In genomic region chr16:3846595-3847091, GRCh38 we compare ENCODE assay signal across 1 cellular context.
A peak's percentile ranks its signal among the peaks of the same experiment; 100 is the strongest.
TF ChIP-seq lines count a peak whose summit lies in the region.

No MANE protein-coding gene starts in this region.

TF ChIP-seq in K562, 482 proteins besides CTCF, POLR2A, EP300 and RAD21 (continued from another document and continues in another):
- TF ChIP-seq MBD1 (CRISPR knock-in tag; IDR thresholded peaks at IDR 0.05) (no peak), ADNP (tag; IDR thresholded peaks at IDR 0.05) (peak; percentile 94), PRDM10 (IDR thresholded peaks at IDR 0.05; ENCODE audit: partially characterized antibody) (peak; percentile 32), HMBOX1 (IDR thresholded peaks at IDR 0.05) (peak; percentile 22; the same call in 1 of the 2 replicates), SMAD4 (CRISPR knock-in tag; conservative IDR thresholded peaks at IDR 0.05) (peak; percentile 80), KLF6 (CRISPR knock-in tag; IDR thresholded peaks at IDR 0.05; ENCODE audit: borderline replicate concordance) (no peak), NCOA1 (IDR thresholded peaks at IDR 0.05; ENCODE audit: low read depth) (peak; percentile 77; the same call in 1 of the 2 replicates), DIDO1 (tag; IDR thresholded peaks at IDR 0.05; ENCODE audit: low read depth) (no peak), DPF2 (IDR thresholded peaks at IDR 0.05) (peak; percentile 99), TEAD2 (tag; IDR thresholded peaks at IDR 0.05) (peak; percentile 67; the same call in 1 of the 2 replicates), MYC (IDR thresholded peaks at IDR 0.05; ENCODE audit: low read depth, low read length) (0 out of 2 replicates have a peak, but pooled peaks have one; percentile 21), MYC (CRISPR knock-in tag; IDR thresholded peaks at IDR 0.05; ENCODE audit: borderline replicate concordance, low read depth) (no peak), HDAC6 (IDR thresholded peaks at IDR 0.05; ENCODE audit: low read depth, low read length) (no peak), GATA2 (CRISPR knock-in tag; IDR thresholded peaks at IDR 0.05) (peak; percentile 84), ZNF655 (CRISPR knock-in tag; IDR thresholded peaks at IDR 0.05) (no peak), DMBX1 (CRISPR knock-in tag; IDR thresholded peaks at IDR 0.05; ENCODE audit: borderline replicate concordance) (no peak), FOXM1 (IDR thresholded peaks at IDR 0.05; ENCODE audit: low read depth) (peak; percentile 74), FOXM1 (CRISPR knock-in tag; IDR thresholded peaks at IDR 0.05; ENCODE audit: low read depth) (no peak), SMARCA4 (IDR thresholded peaks at IDR 0.05) (peak; percentile 98), HDAC2 (IDR thresholded peaks at IDR 0.05) (peak; percentile 80; the same call in 1 of the 2 replicates), EZH2 (IDR thresholded peaks at IDR 0.05; ENCODE audit: borderline replicate concordance, low read depth, low read length) (no peak), ZNF23 (CRISPR knock-in tag; IDR thresholded peaks at IDR 0.05) (peak; percentile 59; the same call in 1 of the 2 replicates), MAFF (IDR thresholded peaks at IDR 0.05; ENCODE audit: low read length) (peak; percentile 80; the same call in 1 of the 2 replicates), OTX1 (CRISPR knock-in tag; IDR thresholded peaks at IDR 0.05) (no peak), TOE1 (IDR thresholded peaks at IDR 0.05; ENCODE audit: borderline replicate concordance) (no peak), TOE1 (CRISPR knock-in tag; IDR thresholded peaks at IDR 0.05; ENCODE audit: borderline replicate concordance, low read depth) (no peak), PKNOX1 (IDR thresholded peaks at IDR 0.05) (peak; percentile 97), ZNF175 (CRISPR knock-in tag; IDR thresholded peaks at IDR 0.05; ENCODE audit: low read depth) (no peak), VEZF1 (CRISPR knock-in tag; IDR thresholded peaks at IDR 0.05) (peak; percentile 81), RCOR1 (IDR thresholded peaks at IDR 0.05; ENCODE audit: borderline replicate concordance in 1 of 2, low read depth in 2 of 2, low read length in 2 of 2) (peak in 1 of 2 experiments; percentile 91; a peak in 2 of 4 replicates), PCBP2 (IDR thresholded peaks at IDR 0.05; ENCODE audit: low read depth, low read length, poor library complexity, severe bottlenecking) (no peak), E2F4 (CRISPR knock-in tag; IDR thresholded peaks at IDR 0.05; ENCODE audit: low read depth) (no peak), ZNF696 (CRISPR knock-in tag; conservative IDR thresholded peaks at IDR 0.05) (no peak), MAZ (CRISPR knock-in tag; conservative IDR thresholded peaks at IDR 0.05 in 1 of 2, IDR thresholded peaks at IDR 0.05 in 1 of 2) (peak; percentile 16 to 64; a peak in 3 of 4 replicates), EGR1 (conservative IDR thresholded peaks at IDR 0.05) (peak; percentile 70), BRD4 (IDR thresholded peaks at IDR 0.05) (peak; percentile 66; the same call in 1 of the 2 replicates), ARNT (IDR thresholded peaks at IDR 0.05) (peak; percentile 49 to 84; a peak in 2 of 4 replicates), ZNF785 (CRISPR knock-in tag; IDR thresholded peaks at IDR 0.05) (no peak), ZNF24 (IDR thresholded peaks at IDR 0.05) (0 out of 2 replicates have a peak, but pooled peaks have one; percentile 34), PRPF4 (IDR thresholded peaks at IDR 0.05; ENCODE audit: insufficient read depth, low read depth, low read length, poor library complexity, severe bottlenecking) (no peak), NEUROD1 (IDR thresholded peaks at IDR 0.05; ENCODE audit: borderline replicate concordance, low read depth, low read length, partially characterized antibody) (peak; percentile 65), CREM (IDR thresholded peaks at IDR 0.05; ENCODE audit: low read depth) (peak; percentile 89), HNRNPLL (IDR thresholded peaks at IDR 0.05; ENCODE audit: low read depth, low read length, poor library complexity, severe bottlenecking) (no peak), ARID3A (IDR thresholded peaks at IDR 0.05; ENCODE audit: borderline replicate concordance, low read depth, low read length) (peak; percentile 99), HMG20A (CRISPR knock-in tag; conservative IDR thresholded peaks at IDR 0.05) (no peak), CHAMP1 (IDR thresholded peaks at IDR 0.05) (peak; percentile 74; the same call in 1 of the 2 replicates), ZNF316 (IDR thresholded peaks at IDR 0.05) (peak; percentile 88), SRF (CRISPR knock-in tag; IDR thresholded peaks at IDR 0.05) (no peak), HNRNPL (IDR thresholded peaks at IDR 0.05; ENCODE audit: low read depth, low read length) (no peak), ATF1 (CRISPR knock-in tag; IDR thresholded peaks at IDR 0.05) (no peak), ATF1 (tag; IDR thresholded peaks at IDR 0.05) (peak; percentile 90), BRF1 (IDR thresholded peaks at IDR 0.05; ENCODE audit: borderline replicate concordance, extremely low read depth, insufficient read length) (no peak), MEIS2 (IDR thresholded peaks at IDR 0.05; ENCODE audit: partially characterized antibody) (peak; percentile 98), E2F3 (CRISPR knock-in tag; IDR thresholded peaks at IDR 0.05) (no peak)
